Comparison of ENCODE assay signal across 11 cellular contexts in the genomic region with DNA sequence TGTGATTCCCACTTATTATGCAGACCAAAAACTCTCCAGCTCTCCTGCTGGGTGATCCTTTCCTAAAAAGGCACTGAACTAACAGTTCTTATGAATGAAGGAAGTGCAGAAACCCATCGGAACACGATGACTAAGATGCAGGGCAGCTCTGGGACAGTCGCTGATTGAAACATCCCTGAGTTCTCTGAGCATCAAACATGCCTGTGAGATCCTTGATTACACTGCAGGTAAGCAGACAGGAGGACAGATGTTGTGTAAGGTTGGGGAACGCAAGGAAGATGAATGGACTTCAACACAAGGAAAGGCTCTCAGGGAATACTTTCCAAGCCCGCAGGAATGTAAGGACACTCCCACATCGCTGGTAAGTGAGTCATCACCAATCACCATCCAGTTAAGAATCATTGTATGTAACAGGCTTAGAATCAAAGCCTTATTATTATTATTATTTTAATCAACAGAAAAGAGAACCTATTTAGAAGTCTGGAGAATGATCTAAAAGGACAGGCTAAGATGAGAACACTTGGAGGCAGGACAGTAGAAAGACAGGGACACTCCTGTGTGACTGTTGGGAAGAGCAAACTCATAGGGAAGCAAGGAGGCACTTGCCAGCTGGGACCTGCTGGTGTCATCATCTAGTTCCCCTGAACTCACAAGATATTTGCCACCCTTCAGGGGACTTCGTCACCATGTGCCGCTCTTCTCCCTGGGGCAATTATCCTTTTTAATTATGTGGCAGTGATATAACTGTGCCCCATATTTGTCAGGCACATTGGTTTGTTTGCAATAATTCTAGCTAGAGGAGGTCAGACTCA. TPM values are rescaled to one million over a fixed set of nuclear protein-coding genes. Genes with fewer than 3 reads are reported as not detected.
DNase-seq lines count a peak whose midpoint lies in the region; ATAC-seq and TF ChIP-seq lines count a peak whose summit lies in the region.
"Had no signal": no experiment of that assay in that cellular context is flagged by ENCODE, and none has a peak within 500 bp of the region (broad histone marks: within the 10 kb centered on the region; RNA-seq: fewer than 3 reads in every experiment).

No MANE protein-coding gene starts in this region.

- TF ChIP-seq CTCF in fibroblast of lung (conservative IDR thresholded peaks at IDR 0.05 in 1 of 2, IDR thresholded peaks at IDR 0.05 in 1 of 2; ENCODE audit: low read depth in 1 of 2, low read length in 2 of 2) (no peak), osteocyte (IDR thresholded peaks at IDR 0.05) (no peak), spleen (IDR thresholded peaks at IDR 0.05 in 8 of 11, conservative IDR thresholded peaks at IDR 0.05 in 3 of 11) (no peak)

- no peak overlapping the region for H2AFZ ChIP-seq in fibroblast of lung (ENCODE audit: low read length)

- peak overlapping the region; percentile 5; the same call in 1 of the 2 replicates for H3K9ac ChIP-seq in ES-I3 (ENCODE audit: low read depth, low read length)
- no peak overlapping the region for H3K9ac ChIP-seq in fibroblast of lung (ENCODE audit: insufficient read depth, low read length)

- TF ChIP-seq POLR2A in spleen (IDR thresholded peaks at IDR 0.05) = no peak

- H3K27ac ChIP-seq in fibroblast of lung (ENCODE audit: insufficient read depth, low read length) (peak overlapping the region; percentile 46), spleen (no peak overlapping the region)
- H3K27ac ChIP-seq: adrenal gland, right atrium auricular region had no signal

- peak overlapping the region; percentile 79 for H3K27ac Mint-ChIP-seq in osteocyte (ENCODE audit: unreplicated experiment)

- H3K36me3 ChIP-seq in ES-I3 (ENCODE audit: insufficient read depth, low read length) (no peaks in the 10 kb centered on the region), fibroblast of lung (ENCODE audit: control insufficient read depth, insufficient read depth, low read length) (no peaks in the 10 kb centered on the region), spleen (no peaks in the 10 kb centered on the region)
- H3K36me3 ChIP-seq: adrenal gland, right atrium auricular region had no signal

- 73 to 90% (median 80%) methylated on average over 8 of the region's 8 CpGs for WGBS in spleen, 5 donors

- H3K4me1 ChIP-seq in ES-I3 (ENCODE audit: insufficient read depth, low read length) = peaks cover 14% of the 10 kb centered on the region
- H3K4me1 ChIP-seq in fibroblast of lung (ENCODE audit: control insufficient read depth, extremely low read depth, insufficient read depth, low read length) = peaks cover 13% of the 10 kb centered on the region
- H3K4me1 ChIP-seq in spleen = no peaks in the 10 kb centered on the region
- H3K4me1 ChIP-seq: adrenal gland, right atrium auricular region had no signal

- H3K9me3 Mint-ChIP-seq in osteocyte (ENCODE audit: unreplicated experiment) = no peaks in the 10 kb centered on the region

- H3K4me3 ChIP-seq in fibroblast of lung (replicated peaks in 1 of 4; ENCODE audit: control extremely low read depth in 1 of 4, insufficient read depth in 1 of 4, low read depth in 3 of 4, low read length in 4 of 4) = no peak overlapping the region
- no peak overlapping the region for H3K4me3 ChIP-seq in spleen
- H3K4me3 ChIP-seq: adrenal gland, right atrium auricular region had no signal

- H3K9me3 ChIP-seq in ES-I3 (ENCODE audit: control insufficient read depth, insufficient read depth, low read length) = no peaks in the 10 kb centered on the region; the same call in 1 of the 2 replicates
- H3K9me3 ChIP-seq in fibroblast of lung (ENCODE audit: control insufficient read depth, insufficient read depth, low read depth, low read length) = no peaks in the 10 kb centered on the region
- H3K9me3 ChIP-seq in spleen = no peaks in the 10 kb centered on the region
- H3K9me3 ChIP-seq: adrenal gland, right atrium auricular region had no signal

- peaks cover 27% of the 10 kb centered on the region for H3K4me1 Mint-ChIP-seq in osteocyte (ENCODE audit: unreplicated experiment)

- H3K79me2 ChIP-seq in fibroblast of lung (ENCODE audit: control insufficient read depth, insufficient read depth, low read length) = no peaks in the 10 kb centered on the region

- intact Hi-C loops in spleen (cut with DNase I; ENCODE audit: low total_unique reads) = no loop called here

- H3K36me3 Mint-ChIP-seq in osteocyte (ENCODE audit: unreplicated experiment) = no peaks in the 10 kb centered on the region

- no peaks in the 10 kb centered on the region for H3K27me3 Mint-ChIP-seq in osteocyte (ENCODE audit: unreplicated experiment)

- no peaks in the 10 kb centered on the region for H3K27me3 ChIP-seq in fibroblast of lung (ENCODE audit: control insufficient read depth, insufficient read depth, low read length)
- H3K27me3 ChIP-seq in spleen (replicated peaks in 1 of 7) = peaks cover 0 to 15% (median 0%) of the 10 kb centered on the region in 7 donors
- H3K27me3 ChIP-seq: adrenal gland, right atrium auricular region had no signal

- peak; percentile 38 for DNase-seq in RKO (ENCODE audit: low spot score)
- peak; percentile 88 to 100 for DNase-seq in fibroblast of lung (ENCODE audit: low read depth in 2 of 2)
- DNase-seq in osteocyte (ENCODE audit: extremely low spot score, unreplicated experiment) = no peak
- no peak for DNase-seq in spleen
- DNase-seq: GF-D8 had no signal

- no peaks in the 10 kb centered on the region for H4K20me1 ChIP-seq in fibroblast of lung (ENCODE audit: control insufficient read depth, extremely low read depth, insufficient read depth, low read length)

- peak overlapping the region; percentile 34 for H3K4me2 ChIP-seq in fibroblast of lung (ENCODE audit: extremely low read depth, insufficient read depth, low read length)

- peak overlapping the region; percentile 44 for H3K4me3 Mint-ChIP-seq in osteocyte (ENCODE audit: unreplicated experiment)

- ATAC-seq in GM18520 (IDR thresholded peaks at IDR 0.05; ENCODE audit: unreplicated experiment) (no peak), HG02870 (IDR thresholded peaks at IDR 0.05; ENCODE audit: unreplicated experiment) (no peak), GM21367 (IDR thresholded peaks at IDR 0.05; ENCODE audit: unreplicated experiment) (no peak)

RNA-seq across cellular contexts. Expression of a gene that starts 26.0 kb away (rescaled TPM):
- total RNA-seq in fibroblast of lung (79.4 and 125 TPM in 2 replicates), osteocyte (15.0 and 15.1 TPM in 2 replicates), spleen (1 to 10 TPM in 3 of 7 donors, under 1 TPM in 3, not detected in 1; 0.76 to 1.7 (median 1.0) TPM)
- polyA plus RNA-seq in fibroblast of lung (31.6 and 118 TPM in 2 replicates), spleen (under 1 TPM; 0.26 to 0.99 (median 0.54) TPM)
- 81.9 and 292 TPM in 2 replicates for polyA plus RNA-seq in fibroblast of lung (2012)
- 10.1 and 26.1 TPM in 2 replicates for polyA minus RNA-seq in fibroblast of lung (ENCODE audit: low replicate concordance)
- total RNA-seq: right atrium auricular region had no signal

RNA-seq across cellular contexts. Expression of a gene that starts 53.9 kb away (rescaled TPM):
- total RNA-seq in fibroblast of lung (16.9 and 56.1 TPM in 2 replicates), osteocyte (2.3 and 2.7 TPM in 2 replicates), spleen (1 to 10 TPM; 1.0 to 3.6 (median 3.0) TPM)
- polyA plus RNA-seq in fibroblast of lung (25.6 and 59.1 TPM in 2 replicates), spleen (under 1 TPM; 0.15 to 0.80 (median 0.18) TPM)
- 23.2 and 42.4 TPM in 2 replicates for polyA plus RNA-seq in fibroblast of lung (2012)
- 101 and 225 TPM in 2 replicates for polyA minus RNA-seq in fibroblast of lung (ENCODE audit: low replicate concordance)

Comparison
In these comparisons a context has a peak if more than half of its experiments do, and no peak if none do; other contexts are left out.
1. DNase-seq: peak in RKO (single experiment) and fibroblast of lung (2 of 2); none in osteocyte (single experiment) and spleen (single experiment).